In the genomic region with DNA sequence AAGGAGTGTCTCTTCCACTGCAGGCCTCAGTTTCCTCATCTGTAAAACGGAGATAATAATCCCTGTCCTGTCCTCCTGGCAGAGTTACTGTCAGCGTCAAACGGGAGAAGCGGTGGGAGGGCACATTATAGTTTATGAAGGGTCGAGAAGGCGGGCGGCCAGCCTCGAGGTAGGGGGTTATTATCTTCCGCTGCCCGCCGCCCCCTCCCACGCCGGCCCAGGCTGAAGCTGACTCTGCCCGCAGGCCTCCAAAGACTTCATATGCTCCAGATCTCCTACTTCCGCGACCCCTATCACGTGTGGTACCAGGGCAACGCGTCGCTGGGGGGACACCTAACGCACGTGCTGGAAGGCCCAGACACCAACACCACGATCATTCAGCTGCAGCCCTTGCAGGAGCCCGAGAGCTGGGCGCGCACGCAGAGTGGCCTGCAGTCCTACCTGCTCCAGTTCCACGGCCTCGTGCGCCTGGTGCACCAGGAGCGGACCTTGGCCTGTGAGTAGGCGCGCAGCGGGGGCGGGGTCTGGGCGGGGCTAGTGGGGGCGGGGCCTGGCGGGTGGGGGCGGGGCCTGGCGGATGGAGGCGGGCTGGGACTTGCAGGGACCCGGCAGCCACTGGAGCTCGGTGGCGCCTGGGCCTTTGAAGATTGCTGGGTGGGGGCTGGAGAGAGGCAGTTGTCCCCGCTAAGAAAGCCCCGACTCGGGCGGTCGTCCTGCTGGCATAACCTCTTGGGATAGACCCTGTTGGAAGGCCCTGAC, we compare ENCODE assay signal across 14 cellular contexts. TPM values are rescaled to one million over a fixed set of nuclear protein-coding genes. Genes with fewer than 3 reads are reported as not detected.
DNase-seq lines count a peak whose midpoint lies in the region; ATAC-seq, FAIRE-seq and TF ChIP-seq lines count a peak whose summit lies in the region.
"Had no signal": no experiment of that assay in that cellular context is flagged by ENCODE, and none has a peak within 500 bp of the region (broad histone marks: within the 10 kb centered on the region; RNA-seq: fewer than 3 reads in every experiment).

No MANE protein-coding gene starts in this region.

- TF ChIP-seq POLR2A in K562 (conservative IDR thresholded peaks at IDR 0.05) (peak; percentile 77), HepG2 (IDR thresholded peaks at IDR 0.05; ENCODE audit: insufficient read depth in 1 of 2, low read depth in 2 of 2, low read length in 2 of 2) (peak; percentile 97 to 98)

- CTCF ChIA-PET in K562 (lab: Yijun Ruan, JAX; ENCODE audit: low intra/inter-chr PET ratio) (no interaction called here), HepG2 (lab: Yijun Ruan, JAX; ENCODE audit: low intra/inter-chr PET ratio, low total read pairs) (no interaction called here)

- DNase-seq in activated CD4-positive, alpha-beta T cell treated with anti-CD3 and anti-CD28 coated beads for 48 hours = peak; percentile 9
- no peak for DNase-seq in activated CD4-positive, alpha-beta T cell treated with anti-CD3 and anti-CD28 coated beads, Interleukin-2, amount 10 ng/mL, durations not matched to agents 24 days and 14 days
- peak; percentile 79 to 98 (median 96) for DNase-seq in K562 (ENCODE audit: extremely low read depth in 1 of 4, low spot score in 3 of 4)
- peak; percentile 84 for DNase-seq in HepG2 (ENCODE audit: low spot score)
- no peak for DNase-seq in upper lobe of right lung
- DNase-seq in SHP77 treated with DMSO at 0.1 percent for 48 hours (lab: John Stamatoyannopoulos, UW) = no peak
- no peak for DNase-seq in medulla oblongata (ENCODE audit: extremely low spot score)
- DNase-seq: activated CD4-positive, alpha-beta memory T cell treated with anti-CD3 and anti-CD28 coated beads, Interleukin-2, amount 10 ng/mL, durations not matched to agents 7 days and 5 days; dorsolateral prefrontal cortex; GDM1; NCI-H524 had no signal

- no peaks in the 10 kb centered on the region for H3K36me3 Mint-ChIP-seq in activated CD4-positive, alpha-beta T cell treated with anti-CD3 and anti-CD28 coated beads, Interleukin-2, amount 10 ng/mL, durations not matched to agents 24 days and 14 days (ENCODE audit: low read depth)

- TF ChIP-seq EP300 in K562 (IDR thresholded peaks at IDR 0.05; ENCODE audit: low read length) = no peak
- peak; percentile 24 to 31; a peak in 2 of 4 replicates for TF ChIP-seq EP300 in HepG2 (IDR thresholded peaks at IDR 0.05; ENCODE audit: low read depth in 2 of 2, low read length in 2 of 2)
- TF ChIP-seq EP300 in HepG2 (CRISPR knock-in tag; IDR thresholded peaks at IDR 0.05; ENCODE audit: borderline replicate concordance) = peak; percentile 83

- peak overlapping the region; percentile 97 for H2AFZ ChIP-seq in K562 (ENCODE audit: low read depth, low read length)
- H2AFZ ChIP-seq in HepG2 (ENCODE audit: low read length) = no peak overlapping the region

- H3K4me2 ChIP-seq in K562 (ENCODE audit: insufficient read depth, low read length) (peak overlapping the region; percentile 77), HepG2 (ENCODE audit: low read depth, low read length) (peak overlapping the region; percentile 63)

- H3K4me3 ChIP-seq in K562 (peak overlapping the region; percentile 14; the same call in 1 of the 2 replicates), HepG2 (replicated peaks in 1 of 3; ENCODE audit: insufficient read depth in 1 of 3, low read depth in 2 of 3, low read length in 3 of 3) (peak overlapping the region; percentile 3 to 56 (median 49); a peak in 5 of 6 replicates), upper lobe of right lung (no peak overlapping the region)

- peaks cover 20 to 31% of the 10 kb centered on the region in 2 experiments; a peak in 4 of 5 replicates for H3K4me1 ChIP-seq in K562 (replicated peaks in 1 of 2; ENCODE audit: control insufficient read depth in 2 of 2, insufficient read depth in 2 of 2, low read length in 2 of 2)
- peaks cover 44% of the 10 kb centered on the region for H3K4me1 ChIP-seq in HepG2 (ENCODE audit: insufficient read depth, low read length)
- H3K4me1 ChIP-seq in upper lobe of right lung = peaks cover 16% of the 10 kb centered on the region

- no peaks in the 10 kb centered on the region; the same call in 2 of the 3 replicates for H3K36me3 ChIP-seq in K562 (ENCODE audit: control insufficient read depth, insufficient read depth, low read length)
- no peaks in the 10 kb centered on the region for H3K36me3 ChIP-seq in HepG2 (replicated peaks in 1 of 2; ENCODE audit: control insufficient read depth in 1 of 2, insufficient read depth in 2 of 2, low read length in 2 of 2)
- H3K36me3 ChIP-seq in upper lobe of right lung = peaks cover 5% of the 10 kb centered on the region

- H3K9me3 Mint-ChIP-seq in activated CD4-positive, alpha-beta T cell treated with anti-CD3 and anti-CD28 coated beads, Interleukin-2, amount 10 ng/mL, durations not matched to agents 24 days and 14 days = no peaks in the 10 kb centered on the region
- H3K9me3 Mint-ChIP-seq: activated CD4-positive, alpha-beta memory T cell treated with anti-CD3 and anti-CD28 coated beads, Interleukin-2, amount 10 ng/mL, durations not matched to agents 7 days and 5 days; activated naive CD4-positive, alpha-beta T cell treated with anti-CD3 and anti-CD28 coated beads, Interleukin-2, amount 50 U/mL, for 24 hours had no signal

- H3K9me3 ChIP-seq in K562 (replicated peaks; ENCODE audit: control insufficient read depth, insufficient read depth, low read depth, low read length) (no peaks in the 10 kb centered on the region), HepG2 (ENCODE audit: low read length) (no peaks in the 10 kb centered on the region), upper lobe of right lung (no peaks in the 10 kb centered on the region)
- H3K9me3 ChIP-seq: heart left ventricle had no signal

- TF ChIP-seq RAD21 in K562 (CRISPR knock-in tag; conservative IDR thresholded peaks at IDR 0.05 in 1 of 2, IDR thresholded peaks at IDR 0.05 in 1 of 2) (no peak), HepG2 (CRISPR knock-in tag; IDR thresholded peaks at IDR 0.05) (peak; percentile 44)

- H3K4me3 Mint-ChIP-seq in activated CD4-positive, alpha-beta T cell treated with anti-CD3 and anti-CD28 coated beads, Interleukin-2, amount 10 ng/mL, durations not matched to agents 24 days and 14 days = no peak overlapping the region
- H3K4me3 Mint-ChIP-seq: activated CD4-positive, alpha-beta memory T cell treated with anti-CD3 and anti-CD28 coated beads, Interleukin-2, amount 10 ng/mL, durations not matched to agents 7 days and 5 days; activated naive CD4-positive, alpha-beta T cell treated with anti-CD3 and anti-CD28 coated beads, Interleukin-2, amount 50 U/mL, for 24 hours had no signal

- no peaks in the 10 kb centered on the region for H3K27me3 Mint-ChIP-seq in activated CD4-positive, alpha-beta T cell treated with anti-CD3 and anti-CD28 coated beads, Interleukin-2, amount 10 ng/mL, durations not matched to agents 24 days and 14 days
- H3K27me3 Mint-ChIP-seq: activated CD4-positive, alpha-beta memory T cell treated with anti-CD3 and anti-CD28 coated beads, Interleukin-2, amount 10 ng/mL, durations not matched to agents 7 days and 5 days; activated naive CD4-positive, alpha-beta T cell treated with anti-CD3 and anti-CD28 coated beads, Interleukin-2, amount 50 U/mL, for 24 hours had no signal

- 28% methylated on average over 33 of the region's 49 CpGs for WGBS in K562 (ENCODE audit: insufficient coverage, low coverage, missing lambda C conversion rate)
- 56% methylated on average over 44 of the region's 49 CpGs for WGBS in HepG2 (ENCODE audit: low lambda C conversion rate)

- H3K27me3 ChIP-seq in K562 (ENCODE audit: control insufficient read depth in 2 of 2, insufficient read depth in 2 of 2, low read length in 2 of 2) = no peaks in the 10 kb centered on the region
- no peaks in the 10 kb centered on the region; a peak in 1 of 5 replicates for H3K27me3 ChIP-seq in HepG2 (ENCODE audit: control insufficient read depth in 1 of 2, insufficient read depth in 2 of 2, low read length in 2 of 2)
- no peaks in the 10 kb centered on the region for H3K27me3 ChIP-seq in upper lobe of right lung
- H3K27me3 ChIP-seq: heart left ventricle had no signal

- no peak overlapping the region for H3K27ac Mint-ChIP-seq in activated CD4-positive, alpha-beta T cell treated with anti-CD3 and anti-CD28 coated beads, Interleukin-2, amount 10 ng/mL, durations not matched to agents 24 days and 14 days
- H3K27ac Mint-ChIP-seq: activated CD4-positive, alpha-beta memory T cell treated with anti-CD3 and anti-CD28 coated beads, Interleukin-2, amount 10 ng/mL, durations not matched to agents 7 days and 5 days; activated naive CD4-positive, alpha-beta T cell treated with anti-CD3 and anti-CD28 coated beads, Interleukin-2, amount 50 U/mL, for 24 hours had no signal

- peaks cover 13% of the 10 kb centered on the region for H3K4me1 Mint-ChIP-seq in activated CD4-positive, alpha-beta T cell treated with anti-CD3 and anti-CD28 coated beads, Interleukin-2, amount 10 ng/mL, durations not matched to agents 24 days and 14 days

- peak overlapping the region; percentile 67 for H3K27ac ChIP-seq in K562 (ENCODE audit: extremely low read depth, low read depth, low read length)
- peak overlapping the region; percentile 72 for H3K27ac ChIP-seq in HepG2 (ENCODE audit: extremely low read length, insufficient read depth, low read length)
- H3K27ac ChIP-seq in upper lobe of right lung = no peak overlapping the region
- H3K27ac ChIP-seq: dorsolateral prefrontal cortex, heart left ventricle had no signal

- peak; percentile 93 for ATAC-seq in K562
- peak; percentile 93 for ATAC-seq in HepG2
- peak; percentile 29 for ATAC-seq in upper lobe of right lung
- ATAC-seq in HG02571 (IDR thresholded peaks at IDR 0.05; ENCODE audit: unreplicated experiment) = no peak
- ATAC-seq: heart left ventricle had no signal

- H3K9ac ChIP-seq in K562 (ENCODE audit: insufficient read depth in 1 of 2, low read depth in 2 of 2, low read length in 2 of 2) = peak overlapping the region; percentile 57 to 89
- H3K9ac ChIP-seq in HepG2 (ENCODE audit: insufficient read depth, low read depth, low read length) = peak overlapping the region; percentile 70

- BruUV-seq in K562 (replicated peaks; lab: Mats Ljungman, UMichigan) (TSS peak; percentile 85), HepG2 (replicated peaks; lab: Mats Ljungman, UMichigan) (TSS peak; percentile 94)

- no peaks in the 10 kb centered on the region for H3K9me1 ChIP-seq in K562 (ENCODE audit: control insufficient read depth, insufficient read depth, low read length)

- in situ Hi-C loops in K562 (cut with MboI) = no loop called here
- in situ Hi-C loops in HepG2 (cut with HindIII; ENCODE audit: extremely low pct_ligation_motif_present, low pct_unique_long_range_greater_than_20kb) = no loop called here

- POLR2A ChIA-PET in K562 (lab: Yijun Ruan, JAX) = interaction anchor here (0.5 to 1.1 kb wide), 4 partner anchors 8 to 95 kb away, joined by 3 to 4 read pairs (median 4); no protein-coding TSS in a partner anchor
- POLR2A ChIA-PET in HepG2 (lab: Yijun Ruan, JAX) = interaction anchor here (0.8 to 3.7 kb wide), 9 partner anchors 8 to 280 kb away, joined by 3 to 33 read pairs (median 7); partner anchors contain the start of genes CEP250, EDEM2 and EIF6

- H3K79me2 ChIP-seq in K562 (ENCODE audit: control insufficient read depth, insufficient read depth, low read length) (no peaks in the 10 kb centered on the region), HepG2 (ENCODE audit: insufficient read depth, low read length) (no peaks in the 10 kb centered on the region)

- H4K20me1 ChIP-seq in K562 (replicated peaks; ENCODE audit: control insufficient read depth, insufficient read depth, low read length) (no peaks in the 10 kb centered on the region), HepG2 (ENCODE audit: insufficient read depth, low read length) (no peaks in the 10 kb centered on the region)

- FAIRE-seq in K562 (lab: Jason Lieb, UNC) (no peak), HepG2 (lab: Jason Lieb, UNC) (no peak)

- intact Hi-C loops in activated CD4-positive, alpha-beta T cell treated with anti-CD3 and anti-CD28 coated beads, Interleukin-2, amount 10 ng/mL, durations not matched to agents 24 days and 14 days (cut with micrococcal nuclease) = no loop called here
- intact Hi-C loops in K562 (cut with micrococcal nuclease) (no loop called here), HepG2 (cut with micrococcal nuclease; ENCODE audit: unreplicated experiment) (loop anchor here (2.0 kb wide), 1 partner anchor 28 kb away; the partner anchor contains the start of gene EDEM2), upper lobe of right lung (cut with DNase I) (no loop called here)

- no peak for TF ChIP-seq CTCF in K562 (IDR thresholded peaks at IDR 0.05 in 2 of 3, conservative IDR thresholded peaks at IDR 0.05 in 1 of 3; ENCODE audit: insufficient read depth in 2 of 3, low read depth in 1 of 3, low read length in 3 of 3)
- TF ChIP-seq CTCF in HepG2 (CRISPR knock-in tag; IDR thresholded peaks at IDR 0.05) = peak; percentile 28; the same call in 1 of the 2 replicates
- TF ChIP-seq CTCF in upper lobe of right lung (IDR thresholded peaks at IDR 0.05) = no peak

RNA-seq across cellular contexts. Expression of gene PROCR, which starts 2.8 kb away (rescaled TPM):
- 0.24 and 0.84 TPM in 2 replicates for total RNA-seq in activated CD4-positive, alpha-beta T cell treated with anti-CD3 and anti-CD28 coated beads, Interleukin-2, amount 10 ng/mL, durations not matched to agents 24 days and 14 days
- total RNA-seq in K562 (2011; cell fraction: chromatin; rRNA removed; ENCODE audit: low replicate concordance) = 2.5 and 7.2 TPM in 2 replicates
- 10.1 and 13.0 TPM in 2 replicates for total RNA-seq in K562 (2011; cell fraction: nucleolus; rRNA removed)
- total RNA-seq in K562 (2011; cell fraction: nucleoplasm; rRNA removed) = 7.0 and 8.1 TPM in 2 replicates
- total RNA-seq in K562 (2014; rRNA removed) = 4.9 and 5.7 TPM in 2 replicates
- 3.4 and 3.7 TPM in 2 replicates for total RNA-seq in K562 (2014; rRNA removed; fragmentation: Illumina TruSeq; extraction: Trizol)
- total RNA-seq in K562 (2015; rRNA removed; fragmentation: Illumina TruSeq; extraction: Trizol) = 3.8 and 4.0 TPM in 2 replicates
- total RNA-seq in K562 (2021) = 4.1 and 4.5 TPM in 2 replicates
- polyA plus RNA-seq in K562 (2011; rRNA removed) = 5.3 and 7.1 TPM in 2 replicates
- polyA plus RNA-seq in K562 (2011; cell fraction: cytosol; rRNA removed) = 6.2 and 20.5 TPM in 2 replicates
- 2.5 and 4.1 TPM in 2 replicates for polyA plus RNA-seq in K562 (2011; cell fraction: nucleus; rRNA removed)
- 5.5 and 7.4 TPM in 2 replicates for polyA plus RNA-seq in K562 (2012)
- 3.6 and 4.6 TPM in 2 replicates for polyA plus RNA-seq in K562 (2014; fragmentation: Illumina TruSeq; extraction: Trizol)
- 1 to 10 TPM; 1.6 to 2.6 TPM for polyA plus RNA-seq in K562 (2014; fragmentation: Nextera tagmentation; extraction: Ambion mirVana)
- 6.1 and 9.6 TPM in 2 replicates for polyA plus RNA-seq in K562 (2014; rRNA removed)
- polyA minus RNA-seq in K562 (2011; rRNA and poly(A)+ RNA removed) = 2.6 and 3.9 TPM in 2 replicates
- 2.5 and 3.1 TPM in 2 replicates for polyA minus RNA-seq in K562 (2011; cell fraction: cytosol; rRNA and poly(A)+ RNA removed)
- 0.81 and 1.3 TPM in 2 replicates for polyA minus RNA-seq in K562 (2011; cell fraction: nucleus; rRNA and poly(A)+ RNA removed)
- total RNA-seq in HepG2 (2016; rRNA removed; fragmentation: Illumina TruSeq; extraction: Trizol) = 0.63 and 1.4 TPM in 2 replicates
- 0.61 and 0.62 TPM in 2 replicates for total RNA-seq in HepG2 (2016; cell fraction: cytosol; rRNA removed; fragmentation: Illumina TruSeq; extraction: Trizol; ENCODE audit: low read depth)
- 0.54 and 1.5 TPM in 2 replicates for total RNA-seq in HepG2 (2016; cell fraction: insoluble cytoplasmic fraction; rRNA removed; fragmentation: Illumina TruSeq; extraction: Trizol)
- total RNA-seq in HepG2 (2016; cell fraction: membrane; rRNA removed; fragmentation: Illumina TruSeq; extraction: Trizol) = 0.49 and 0.65 TPM in 2 replicates
- total RNA-seq in HepG2 (2016; cell fraction: nucleus; rRNA removed; fragmentation: Illumina TruSeq; extraction: Trizol) = 0.87 and 1.2 TPM in 2 replicates
- polyA plus RNA-seq in HepG2 (2011; rRNA removed) = 1.7 and 1.9 TPM in 2 replicates
- 1.6 and 2.1 TPM in 2 replicates for polyA plus RNA-seq in HepG2 (2011; cell fraction: cytosol; rRNA removed)
- 1.3 and 1.5 TPM in 2 replicates for polyA plus RNA-seq in HepG2 (2011; cell fraction: nucleus; rRNA removed)
- polyA plus RNA-seq in HepG2 (2012) = 1.7 and 2.1 TPM in 2 replicates
- 0.54 and 0.74 TPM in 2 replicates for polyA plus RNA-seq in HepG2 (2016; cell fraction: cytosol; fragmentation: Illumina TruSeq; extraction: Trizol; ENCODE audit: low read depth)
- 0.36 and 0.46 TPM in 2 replicates for polyA plus RNA-seq in HepG2 (2016; cell fraction: insoluble cytoplasmic fraction; fragmentation: Illumina TruSeq; extraction: Trizol; ENCODE audit: low read depth)
- polyA plus RNA-seq in HepG2 (2016; cell fraction: membrane; fragmentation: Illumina TruSeq; extraction: Trizol; ENCODE audit: low read depth) = 0.41 and 0.64 TPM in 2 replicates
- polyA plus RNA-seq in HepG2 (2016; cell fraction: nucleus; fragmentation: Illumina TruSeq; extraction: Trizol; ENCODE audit: insufficient read depth, low read depth) = 1.9 and 2.4 TPM in 2 replicates
- 1.9 and 27.7 TPM in 2 replicates for polyA minus RNA-seq in HepG2 (2011; rRNA and poly(A)+ RNA removed; ENCODE audit: low replicate concordance)
- 0.88 and 1.2 TPM in 2 replicates for polyA minus RNA-seq in HepG2 (2011; cell fraction: cytosol; rRNA and poly(A)+ RNA removed)
- polyA minus RNA-seq in HepG2 (2011; cell fraction: nucleus; rRNA and poly(A)+ RNA removed) = 0.50 TPM in 1 of 2 replicates, not detected in the other
- 20.4 TPM for total RNA-seq in upper lobe of right lung

RNA-seq across cellular contexts. Expression of gene EDEM2, which starts 27.5 kb away (rescaled TPM):
- 19.2 and 21.1 TPM in 2 replicates for total RNA-seq in activated CD4-positive, alpha-beta T cell treated with anti-CD3 and anti-CD28 coated beads, Interleukin-2, amount 10 ng/mL, durations not matched to agents 24 days and 14 days
- total RNA-seq in K562 (2011; cell fraction: chromatin; rRNA removed; ENCODE audit: low replicate concordance) = 8.9 and 14.8 TPM in 2 replicates
- 12.9 and 17.7 TPM in 2 replicates for total RNA-seq in K562 (2011; cell fraction: nucleolus; rRNA removed)
- total RNA-seq in K562 (2011; cell fraction: nucleoplasm; rRNA removed) = 14.7 and 15.8 TPM in 2 replicates
- total RNA-seq in K562 (2014; rRNA removed) (10.1 and 13.3 TPM in 2 replicates), K562 (2014; rRNA removed; fragmentation: Illumina TruSeq; extraction: Trizol) (8.6 and 9.7 TPM in 2 replicates), K562 (2015; rRNA removed; fragmentation: Illumina TruSeq; extraction: Trizol) (10.9 and 11.2 TPM in 2 replicates), K562 (2021) (9.8 and 10.4 TPM in 2 replicates), HepG2 (2016; rRNA removed; fragmentation: Illumina TruSeq; extraction: Trizol) (26.1 and 46.9 TPM in 2 replicates), upper lobe of right lung (39.2 TPM)
- polyA plus RNA-seq in K562 (2011; rRNA removed) (6.9 and 8.8 TPM in 2 replicates), K562 (2014; fragmentation: Illumina TruSeq; extraction: Trizol) (10.3 and 11.0 TPM in 2 replicates), K562 (2014; fragmentation: Nextera tagmentation; extraction: Ambion mirVana) (1 to 10 TPM; 7.3 to 9.1 TPM), K562 (2014; rRNA removed) (5.5 and 6.9 TPM in 2 replicates), HepG2 (2011; rRNA removed) (33.1 and 35.6 TPM in 2 replicates)
- polyA plus RNA-seq in K562 (2011; cell fraction: cytosol; rRNA removed) = 6.7 and 7.4 TPM in 2 replicates
- polyA plus RNA-seq in K562 (2011; cell fraction: nucleus; rRNA removed) = 11.6 and 12.1 TPM in 2 replicates
- 12.0 and 25.9 TPM in 2 replicates for polyA plus RNA-seq in K562 (2012)
- polyA minus RNA-seq in K562 (2011; rRNA and poly(A)+ RNA removed) = 5.5 TPM in 2 replicates
- polyA minus RNA-seq in K562 (2011; cell fraction: cytosol; rRNA and poly(A)+ RNA removed) = 4.8 and 5.4 TPM in 2 replicates
- 2.7 and 3.4 TPM in 2 replicates for polyA minus RNA-seq in K562 (2011; cell fraction: nucleus; rRNA and poly(A)+ RNA removed)
- 13.9 and 15.6 TPM in 2 replicates for total RNA-seq in HepG2 (2016; cell fraction: cytosol; rRNA removed; fragmentation: Illumina TruSeq; extraction: Trizol; ENCODE audit: low read depth)
- 25.6 and 48.5 TPM in 2 replicates for total RNA-seq in HepG2 (2016; cell fraction: insoluble cytoplasmic fraction; rRNA removed; fragmentation: Illumina TruSeq; extraction: Trizol)
- 27.6 and 30.5 TPM in 2 replicates for total RNA-seq in HepG2 (2016; cell fraction: membrane; rRNA removed; fragmentation: Illumina TruSeq; extraction: Trizol)
- 36.5 and 40.3 TPM in 2 replicates for total RNA-seq in HepG2 (2016; cell fraction: nucleus; rRNA removed; fragmentation: Illumina TruSeq; extraction: Trizol)
- polyA plus RNA-seq in HepG2 (2011; cell fraction: cytosol; rRNA removed) = 29.4 and 30.1 TPM in 2 replicates
- polyA plus RNA-seq in HepG2 (2011; cell fraction: nucleus; rRNA removed) = 20.5 and 25.0 TPM in 2 replicates
- 28.5 and 32.2 TPM in 2 replicates for polyA plus RNA-seq in HepG2 (2012)
- polyA plus RNA-seq in HepG2 (2016; cell fraction: cytosol; fragmentation: Illumina TruSeq; extraction: Trizol; ENCODE audit: low read depth) = 14.6 and 16.0 TPM in 2 replicates
- 23.9 and 24.8 TPM in 2 replicates for polyA plus RNA-seq in HepG2 (2016; cell fraction: insoluble cytoplasmic fraction; fragmentation: Illumina TruSeq; extraction: Trizol; ENCODE audit: low read depth)
- 21.0 and 21.5 TPM in 2 replicates for polyA plus RNA-seq in HepG2 (2016; cell fraction: membrane; fragmentation: Illumina TruSeq; extraction: Trizol; ENCODE audit: low read depth)
- polyA plus RNA-seq in HepG2 (2016; cell fraction: nucleus; fragmentation: Illumina TruSeq; extraction: Trizol; ENCODE audit: insufficient read depth, low read depth) = 57.4 and 60.1 TPM in 2 replicates
- polyA minus RNA-seq in HepG2 (2011; rRNA and poly(A)+ RNA removed; ENCODE audit: low replicate concordance) = 13.5 and 24.8 TPM in 2 replicates
- polyA minus RNA-seq in HepG2 (2011; cell fraction: cytosol; rRNA and poly(A)+ RNA removed) = 10.6 and 16.1 TPM in 2 replicates
- polyA minus RNA-seq in HepG2 (2011; cell fraction: nucleus; rRNA and poly(A)+ RNA removed) = 5.9 and 9.2 TPM in 2 replicates

RNA-seq across cellular contexts. Expression of gene MMP24, which starts 51.9 kb away (rescaled TPM):
- 0.05 TPM in 1 of 2 replicates, not detected in the other for total RNA-seq in activated CD4-positive, alpha-beta T cell treated with anti-CD3 and anti-CD28 coated beads, Interleukin-2, amount 10 ng/mL, durations not matched to agents 24 days and 14 days
- total RNA-seq in K562 (2011; cell fraction: chromatin; rRNA removed; ENCODE audit: low replicate concordance) = 0.18 and 0.23 TPM in 2 replicates
- total RNA-seq in K562 (2011; cell fraction: nucleolus; rRNA removed) = 0.13 and 0.17 TPM in 2 replicates
- 0.15 TPM in 1 of 2 replicates, not detected in the other for total RNA-seq in K562 (2011; cell fraction: nucleoplasm; rRNA removed)
- total RNA-seq in K562 (2014; rRNA removed) = not detected in 2 replicates
- total RNA-seq in K562 (2014; rRNA removed; fragmentation: Illumina TruSeq; extraction: Trizol) = 0.03 TPM in 1 of 2 replicates, not detected in the other
- 0.07 and 0.08 TPM in 2 replicates for total RNA-seq in K562 (2015; rRNA removed; fragmentation: Illumina TruSeq; extraction: Trizol)
- total RNA-seq in K562 (2021) = 0.09 TPM in 1 of 2 replicates, not detected in the other
- polyA plus RNA-seq in K562 (2011; rRNA removed) = 0.03 and 0.05 TPM in 2 replicates
- 0.04 and 0.09 TPM in 2 replicates for polyA plus RNA-seq in K562 (2011; cell fraction: cytosol; rRNA removed)
- polyA plus RNA-seq in K562 (2011; cell fraction: nucleus; rRNA removed) = 0.10 and 0.13 TPM in 2 replicates
- polyA plus RNA-seq in K562 (2012) = 0.09 and 0.19 TPM in 2 replicates
- polyA plus RNA-seq in K562 (2014; fragmentation: Illumina TruSeq; extraction: Trizol) = 0.03 and 0.04 TPM in 2 replicates
- polyA plus RNA-seq in K562 (2014; fragmentation: Nextera tagmentation; extraction: Ambion mirVana) = not detected
- polyA plus RNA-seq in K562 (2014; rRNA removed) = not detected in 2 replicates
- 0.06 TPM in 1 of 2 replicates, not detected in the other for polyA minus RNA-seq in K562 (2011; rRNA and poly(A)+ RNA removed)
- not detected in 2 replicates for polyA minus RNA-seq in K562 (2011; cell fraction: cytosol; rRNA and poly(A)+ RNA removed)
- polyA minus RNA-seq in K562 (2011; cell fraction: nucleus; rRNA and poly(A)+ RNA removed) = 0.13 and 0.22 TPM in 2 replicates
- 0.28 and 0.35 TPM in 2 replicates for total RNA-seq in HepG2 (2016; rRNA removed; fragmentation: Illumina TruSeq; extraction: Trizol)
- 0.10 and 0.18 TPM in 2 replicates for total RNA-seq in HepG2 (2016; cell fraction: cytosol; rRNA removed; fragmentation: Illumina TruSeq; extraction: Trizol; ENCODE audit: low read depth)
- total RNA-seq in HepG2 (2016; cell fraction: insoluble cytoplasmic fraction; rRNA removed; fragmentation: Illumina TruSeq; extraction: Trizol) = 0.22 and 0.30 TPM in 2 replicates
- total RNA-seq in HepG2 (2016; cell fraction: membrane; rRNA removed; fragmentation: Illumina TruSeq; extraction: Trizol) = 0.31 and 0.43 TPM in 2 replicates
- 0.12 and 0.16 TPM in 2 replicates for total RNA-seq in HepG2 (2016; cell fraction: nucleus; rRNA removed; fragmentation: Illumina TruSeq; extraction: Trizol)
- 0.29 and 0.43 TPM in 2 replicates for polyA plus RNA-seq in HepG2 (2011; rRNA removed)
- 0.38 and 0.40 TPM in 2 replicates for polyA plus RNA-seq in HepG2 (2011; cell fraction: cytosol; rRNA removed)
- polyA plus RNA-seq in HepG2 (2011; cell fraction: nucleus; rRNA removed) = 0.56 and 0.59 TPM in 2 replicates
- 0.32 and 0.33 TPM in 2 replicates for polyA plus RNA-seq in HepG2 (2012)
- polyA plus RNA-seq in HepG2 (2016; cell fraction: cytosol; fragmentation: Illumina TruSeq; extraction: Trizol; ENCODE audit: low read depth) = 0.06 and 0.07 TPM in 2 replicates
- polyA plus RNA-seq in HepG2 (2016; cell fraction: insoluble cytoplasmic fraction; fragmentation: Illumina TruSeq; extraction: Trizol; ENCODE audit: low read depth) = 0.16 and 0.24 TPM in 2 replicates
- polyA plus RNA-seq in HepG2 (2016; cell fraction: membrane; fragmentation: Illumina TruSeq; extraction: Trizol; ENCODE audit: low read depth) = 0.21 and 0.23 TPM in 2 replicates
- 0.23 and 0.37 TPM in 2 replicates for polyA plus RNA-seq in HepG2 (2016; cell fraction: nucleus; fragmentation: Illumina TruSeq; extraction: Trizol; ENCODE audit: insufficient read depth, low read depth)
- polyA minus RNA-seq in HepG2 (2011; rRNA and poly(A)+ RNA removed; ENCODE audit: low replicate concordance) = 0.54 and 0.76 TPM in 2 replicates
- polyA minus RNA-seq in HepG2 (2011; cell fraction: cytosol; rRNA and poly(A)+ RNA removed) = 0.26 TPM in 1 of 2 replicates, not detected in the other
- polyA minus RNA-seq in HepG2 (2011; cell fraction: nucleus; rRNA and poly(A)+ RNA removed) = 0.26 and 0.37 TPM in 2 replicates
- 13.0 TPM for total RNA-seq in upper lobe of right lung
- total RNA-seq: activated CD4-positive, alpha-beta memory T cell treated with anti-CD3 and anti-CD28 coated beads, Interleukin-2, amount 10 ng/mL, durations not matched to agents 7 days and 5 days had no signal

Comparison
In these comparisons a context has a peak if more than half of its experiments do, and no peak if none do; other contexts are left out.
1. DNase-seq: peak in activated CD4-positive, alpha-beta T cell treated with anti-CD3 and anti-CD28 coated beads for 48 hours (single experiment), K562 (4 of 4) and HepG2 (single experiment); none in activated CD4-positive, alpha-beta T cell treated with anti-CD3 and anti-CD28 coated beads, Interleukin-2, amount 10 ng/mL, durations not matched to agents 24 days and 14 days (single experiment), upper lobe of right lung (single experiment), SHP77 treated with DMSO at 0.1 percent for 48 hours (single experiment) and medulla oblongata (single experiment).